ENCODE assay signal across 23 cellular contexts in the genomic region with DNA sequence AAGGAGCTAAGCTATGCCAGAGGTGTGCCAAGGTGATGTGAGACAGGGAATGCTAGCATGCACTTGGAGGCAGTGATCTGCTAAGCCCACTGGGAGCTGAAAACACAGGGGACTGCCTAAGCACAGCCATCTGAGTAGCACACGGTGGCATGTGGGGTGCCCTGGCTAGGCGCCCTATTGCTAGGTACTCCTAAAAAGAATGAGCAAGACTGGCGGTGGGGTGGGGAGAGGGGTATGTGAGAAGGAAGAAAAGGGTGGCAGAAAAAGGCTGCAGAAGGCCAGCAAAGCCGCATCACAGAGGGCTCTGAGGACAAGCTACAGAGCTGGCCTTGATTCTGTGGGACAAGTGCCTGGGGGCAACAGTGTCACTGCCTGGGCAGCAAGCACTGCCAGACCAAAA. TPM values are rescaled to one million over a fixed set of nuclear protein-coding genes. Genes with fewer than 3 reads are reported as not detected.
DNase-seq lines count a peak whose midpoint lies in the region; ATAC-seq and TF ChIP-seq lines count a peak whose summit lies in the region.
"Had no signal": no experiment of that assay in that cellular context is flagged by ENCODE, and none has a peak within 500 bp of the region (broad histone marks: within the 10 kb centered on the region; RNA-seq: fewer than 3 reads in every experiment).

No MANE protein-coding gene starts in this region.

- no peaks in the 10 kb centered on the region for H3K79me2 ChIP-seq in osteoblast (ENCODE audit: insufficient read depth, low read length)

- no peak overlapping the region for H2AFZ ChIP-seq in osteoblast (ENCODE audit: low read length)
- H2AFZ ChIP-seq: GM23338 had no signal

- 0 out of 2 replicates have a peak overlapping the region, but pooled peaks have one; percentile 11 for H3K27ac ChIP-seq in BLaER1
- H3K27ac ChIP-seq in osteoblast (ENCODE audit: low read depth, low read length), result no peak overlapping the region
- H3K27ac ChIP-seq in sigmoid colon, result no peak overlapping the region
- no peak overlapping the region for H3K27ac ChIP-seq in coronary artery
- no peak overlapping the region for H3K27ac ChIP-seq in right lobe of liver
- H3K27ac ChIP-seq: A549 had no signal

- H3K27me3 Mint-ChIP-seq in memory B cell, result no peaks in the 10 kb centered on the region
- H3K27me3 Mint-ChIP-seq: CD4-positive, alpha-beta memory T cell had no signal

- H3K9me3 ChIP-seq in BLaER1 (no peaks in the 10 kb centered on the region), osteoblast (ENCODE audit: low read depth, low read length) (no peaks in the 10 kb centered on the region), sigmoid colon (no peaks in the 10 kb centered on the region), right lobe of liver (no peaks in the 10 kb centered on the region)
- H3K9me3 ChIP-seq: A549, BE2C had no signal

- no peak for DNase-seq in memory B cell (ENCODE audit: low spot score in 2 of 2)
- peak; percentile 58 for DNase-seq in osteoblast (ENCODE audit: insufficient read length, low spot score, missing footprints)
- peak; percentile 44 for DNase-seq in sigmoid colon
- no peak for DNase-seq in NCI-H146 (lab: John Stamatoyannopoulos, UW)
- DNase-seq in coronary artery (ENCODE audit: low spot score), result no peak
- no peak for DNase-seq in right lobe of liver
- DNase-seq in head of caudate nucleus, result no peak
- DNase-seq: 8988T; ACHN; AML-193; BE2C; C1 segment of cervical spinal cord; Calu3; CD4-positive, alpha-beta memory T cell; COR-L47; DMS53; DMS79 treated with DMSO at 0.1 percent for 48 hours; GF-D8; H9 had no signal

- H3K36me3 ChIP-seq in BLaER1 (peaks cover 100% of the 10 kb centered on the region), osteoblast (ENCODE audit: insufficient read depth, low read length) (peaks cover 72% of the 10 kb centered on the region), sigmoid colon (peaks cover 77 to 100% (median 97%) of the 10 kb centered on the region in 4 donors), right lobe of liver (peaks cover 4 to 95% (median 60%) of the 10 kb centered on the region in 4 donors)

- no peak for TF ChIP-seq EP300 in sigmoid colon (IDR thresholded peaks at IDR 0.05)

- H3K27ac Mint-ChIP-seq in memory B cell, result peak overlapping the region; percentile 48
- H3K27ac Mint-ChIP-seq: GM23338, H9 had no signal

- H3K4me1 Mint-ChIP-seq in memory B cell, result no peaks in the 10 kb centered on the region
- H3K4me1 Mint-ChIP-seq: CD4-positive, alpha-beta memory T cell; GM23338; H9 had no signal

- no peak for ATAC-seq in memory B cell (ENCODE audit: low read depth)
- no peak for ATAC-seq in right lobe of liver
- ATAC-seq: A549, GM23338, HCT116 had no signal

- no peak overlapping the region for H3K9ac ChIP-seq in BLaER1

- TF ChIP-seq CTCF in osteoblast (IDR thresholded peaks at IDR 0.05; ENCODE audit: extremely low read depth, low read depth, low read length), result no peak
- no peak for TF ChIP-seq CTCF in sigmoid colon (IDR thresholded peaks at IDR 0.05)
- TF ChIP-seq CTCF in coronary artery (IDR thresholded peaks at IDR 0.05), result no peak
- TF ChIP-seq CTCF in right lobe of liver (IDR thresholded peaks at IDR 0.05), result no peak

- H3K36me3 Mint-ChIP-seq in memory B cell, result peaks cover 41% of the 10 kb centered on the region

- no peak overlapping the region for H3K4me2 ChIP-seq in BLaER1
- no peak overlapping the region for H3K4me2 ChIP-seq in osteoblast (ENCODE audit: insufficient read depth, low read length)
- H3K4me2 ChIP-seq: A549, GM23338 had no signal

- no peak overlapping the region for H3K4me3 Mint-ChIP-seq in memory B cell
- H3K4me3 Mint-ChIP-seq: CD4-positive, alpha-beta memory T cell; GM23338; H9 had no signal

- 95 to 97% methylated on average over 4 of the region's 4 CpGs for WGBS in sigmoid colon, 2 donors
- 100% methylated on average over 3 of the region's 4 CpGs for WGBS in right lobe of liver (ENCODE audit: insufficient coverage, low coverage, low lambda C conversion rate, missing lambda C conversion rate)

- TF ChIP-seq POLR2A in sigmoid colon (IDR thresholded peaks at IDR 0.05), result no peak
- TF ChIP-seq POLR2A in right lobe of liver (IDR thresholded peaks at IDR 0.05), result no peak

- H4K20me1 ChIP-seq in BLaER1, result peaks cover 84% of the 10 kb centered on the region
- H4K20me1 ChIP-seq in osteoblast (ENCODE audit: insufficient read depth, low read length), result no peaks in the 10 kb centered on the region

- H3K9me3 Mint-ChIP-seq in memory B cell, result no peaks in the 10 kb centered on the region
- H3K9me3 Mint-ChIP-seq: CD4-positive, alpha-beta memory T cell; GM23338; H9 had no signal

- intact Hi-C loops in sigmoid colon (cut with DNase I) (no loop called here), right lobe of liver (cut with DNase I) (no loop called here), head of caudate nucleus (cut with DNase I) (no loop called here)

- H3K4me1 ChIP-seq in BLaER1 (peaks cover 52% of the 10 kb centered on the region), osteoblast (ENCODE audit: insufficient read depth, low read length) (no peaks in the 10 kb centered on the region), sigmoid colon (no peaks in the 10 kb centered on the region), right lobe of liver (peaks cover 0 to 35% (median 5%) of the 10 kb centered on the region in 4 donors)
- H3K4me1 ChIP-seq: A549, BE2C had no signal

- H3K4me3 ChIP-seq in BLaER1 (no peak overlapping the region), osteoblast (ENCODE audit: insufficient read depth, low read length) (no peak overlapping the region), sigmoid colon (no peak overlapping the region), coronary artery (no peak overlapping the region), right lobe of liver (no peak overlapping the region)
- H3K4me3 ChIP-seq: A549, GM23338 had no signal

- H3K27me3 ChIP-seq in BLaER1 (no peaks in the 10 kb centered on the region), osteoblast (ENCODE audit: insufficient read depth, low read length) (no peaks in the 10 kb centered on the region), sigmoid colon (no peaks in the 10 kb centered on the region), right lobe of liver (no peaks in the 10 kb centered on the region)
- H3K27me3 ChIP-seq: BE2C had no signal

RNA-seq across cellular contexts. Expression of a gene that starts 23.9 kb away (rescaled TPM):
- total RNA-seq in osteoblast, result 38.6 and 51.0 TPM in 2 replicates
- total RNA-seq in sigmoid colon, result 100 to 1,000 TPM; 107 to 168 (median 152) TPM
- 10 to 100 TPM; 16.4 to 58.8 (median 18.6) TPM for polyA plus RNA-seq in sigmoid colon
- total RNA-seq in right lobe of liver, result 10 to 100 TPM; 38.2 to 74.3 (median 60.1) TPM

Comparison
In these comparisons a context has a peak if more than half of its experiments do, and no peak if none do; other contexts are left out.
1. DNase-seq: peak in osteoblast (single experiment) and sigmoid colon (single experiment); none in memory B cell (0 of 2), NCI-H146 (single experiment), coronary artery (single experiment), right lobe of liver (0 of 3) and head of caudate nucleus (0 of 42).